16 cellular contexts compared by ENCODE assay signal in the genomic region with DNA sequence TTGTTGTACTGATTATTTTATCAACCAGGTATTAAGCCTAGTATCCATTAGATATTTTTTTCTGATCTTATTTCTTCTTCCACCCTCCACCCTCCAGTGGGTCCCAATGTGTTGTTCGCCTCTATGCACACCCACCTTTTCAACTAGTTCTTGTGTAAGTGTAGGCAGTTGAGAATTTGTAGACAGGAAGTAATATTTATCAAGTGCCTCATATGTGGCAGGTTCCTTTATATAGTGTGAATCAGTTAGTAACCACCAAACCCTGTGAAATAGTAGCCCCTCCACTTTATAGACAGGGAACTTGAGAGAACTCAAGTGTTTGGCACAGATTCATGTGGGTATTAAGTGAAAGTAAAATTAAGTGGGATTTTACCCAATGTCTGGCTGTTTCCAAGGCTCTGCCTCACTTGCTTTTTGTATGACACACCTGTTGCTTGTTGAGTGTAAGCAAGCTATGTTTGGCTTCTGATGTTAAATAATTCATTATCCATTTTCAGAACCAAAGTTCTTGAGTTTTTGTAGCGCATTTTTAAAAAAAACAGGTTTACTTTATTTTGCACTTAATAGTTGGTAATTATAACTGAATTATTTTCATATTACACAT. TPM values are rescaled to one million over a fixed set of nuclear protein-coding genes. Genes with fewer than 3 reads are reported as not detected.
DNase-seq lines count a peak whose midpoint lies in the region; ATAC-seq and TF ChIP-seq lines count a peak whose summit lies in the region.
"Had no signal": no experiment of that assay in that cellular context is flagged by ENCODE, and none has a peak within 500 bp of the region (broad histone marks: within the 10 kb centered on the region; RNA-seq: fewer than 3 reads in every experiment).

No MANE protein-coding gene starts in this region.

- no peak for DNase-seq in stimulated activated naive CD8-positive, alpha-beta T cell treated with anti-CD3 and anti-CD28 coated beads, Interleukin-15, amount 100 ng/mL, for 72 hours
- DNase-seq in stimulated activated naive CD8-positive, alpha-beta T cell treated with anti-CD3 and anti-CD28 coated beads, Interleukin-15, Interleukin-2, amounts not matched to agents 100 U/mL and 50 U/mL, for 24 hours = no peak
- no peak for DNase-seq in PC-9
- peak; percentile 49 for DNase-seq in glomerular visceral epithelial cell (ENCODE audit: extremely low spot score)
- no peak for DNase-seq in upper lobe of right lung
- DNase-seq in SIG-M5 treated with dmso at 0.1 percent for 504 hours (lab: John Stamatoyannopoulos, UW; ENCODE audit: unreplicated experiment) = no peak
- DNase-seq in esophagus muscularis mucosa (ENCODE audit: extremely low spot score) = no peak
- no peak for DNase-seq in GM19238 (ENCODE audit: insufficient read length, low spot score)
- DNase-seq: activated naive CD8-positive, alpha-beta T cell treated with anti-CD3 and anti-CD28 coated beads, Interleukin-2, amount 10 ng/mL, durations not matched to agents 7 days and 5 days; GOT3; KBM-7; mesendoderm; NCI-H2081; pancreas; SW 1271 had no signal

- no peak overlapping the region for H2AFZ ChIP-seq in PC-9

- H3K9me2 ChIP-seq in PC-9 (ENCODE audit: insufficient read depth) = no peaks in the 10 kb centered on the region

- no peaks in the 10 kb centered on the region for H3K4me1 Mint-ChIP-seq in stimulated activated naive CD8-positive, alpha-beta T cell treated with anti-CD3 and anti-CD28 coated beads, Interleukin-15, amount 100 ng/mL, for 72 hours

- 94% methylated on average over 2 of the region's 2 CpGs for WGBS in esophagus muscularis mucosa

- H3F3A ChIP-seq in PC-9 (ENCODE audit: insufficient read depth, low read depth) = peaks cover 17% of the 10 kb centered on the region

- no peaks in the 10 kb centered on the region for H4K20me1 ChIP-seq in PC-9 (ENCODE audit: insufficient read depth)

- intact Hi-C loops in PC-9 (cut with micrococcal nuclease; ENCODE audit: unreplicated experiment) = loop anchor here (10.0 kb wide), 1 partner anchor 57 kb away; no protein-coding TSS in a partner anchor
- intact Hi-C loops in upper lobe of right lung (cut with DNase I) = no loop called here
- intact Hi-C loops in esophagus muscularis mucosa (cut with DNase I) = no loop called here

- peaks cover 39% of the 10 kb centered on the region for H3K4me1 ChIP-seq in PC-9 (replicated peaks; ENCODE audit: insufficient read depth)
- peaks cover 45% of the 10 kb centered on the region for H3K4me1 ChIP-seq in upper lobe of right lung
- peaks cover 20 to 56% (median 48%) of the 10 kb centered on the region in 4 donors for H3K4me1 ChIP-seq in esophagus muscularis mucosa

- no peak overlapping the region for H3K27ac Mint-ChIP-seq in stimulated activated naive CD8-positive, alpha-beta T cell treated with anti-CD3 and anti-CD28 coated beads, Interleukin-15, amount 100 ng/mL, for 72 hours
- H3K27ac Mint-ChIP-seq: activated naive CD8-positive, alpha-beta T cell treated with anti-CD3 and anti-CD28 coated beads, Interleukin-2, amount 10 ng/mL, durations not matched to agents 7 days and 5 days had no signal

- CTCF ChIA-PET in PC-9 (lab: Charles Lee) = interaction anchor here (0.6 kb wide), 1 partner anchor 24 kb away, joined by 3 read pairs; no protein-coding TSS in a partner anchor

- TF ChIP-seq POLR2A in esophagus muscularis mucosa (IDR thresholded peaks at IDR 0.05; ENCODE audit: low read depth) = no peak

- H3K27me3 Mint-ChIP-seq in stimulated activated naive CD8-positive, alpha-beta T cell treated with anti-CD3 and anti-CD28 coated beads, Interleukin-15, amount 100 ng/mL, for 72 hours = peaks cover 43% of the 10 kb centered on the region

- H3K9me3 ChIP-seq in PC-9 (ENCODE audit: insufficient read depth, low read depth) = no peaks in the 10 kb centered on the region; the same call in 1 of the 2 replicates
- H3K9me3 ChIP-seq in upper lobe of right lung = no peaks in the 10 kb centered on the region
- no peaks in the 10 kb centered on the region for H3K9me3 ChIP-seq in esophagus muscularis mucosa
- H3K9me3 ChIP-seq: pancreas had no signal

- no peaks in the 10 kb centered on the region for H3K9me3 Mint-ChIP-seq in stimulated activated naive CD8-positive, alpha-beta T cell treated with anti-CD3 and anti-CD28 coated beads, Interleukin-15, amount 100 ng/mL, for 72 hours

- TF ChIP-seq EP300 in esophagus muscularis mucosa (IDR thresholded peaks at IDR 0.05) = no peak

- POLR2A ChIA-PET in PC-9 (lab: Charles Lee; ENCODE audit: unreplicated experiment) = interaction anchor here (0.5 kb wide), 1 partner anchor 849 kb away, joined by 5 read pairs; no protein-coding TSS in a partner anchor

- H3K4me2 ChIP-seq in PC-9 = no peak overlapping the region

- no peak overlapping the region for H3K4me3 Mint-ChIP-seq in stimulated activated naive CD8-positive, alpha-beta T cell treated with anti-CD3 and anti-CD28 coated beads, Interleukin-15, amount 100 ng/mL, for 72 hours
- H3K4me3 Mint-ChIP-seq: activated naive CD8-positive, alpha-beta T cell treated with anti-CD3 and anti-CD28 coated beads, Interleukin-2, amount 10 ng/mL, durations not matched to agents 7 days and 5 days had no signal

- H3K27ac ChIP-seq in PC-9 = peak overlapping the region; percentile 95
- peak overlapping the region; percentile 70 for H3K27ac ChIP-seq in upper lobe of right lung
- H3K27ac ChIP-seq in esophagus muscularis mucosa (replicated peaks in 1 of 4) = no peak overlapping the region

- H3K27me3 ChIP-seq in PC-9 (ENCODE audit: insufficient read depth, low read depth) (no peaks in the 10 kb centered on the region), upper lobe of right lung (no peaks in the 10 kb centered on the region), esophagus muscularis mucosa (no peaks in the 10 kb centered on the region)
- H3K27me3 ChIP-seq: pancreas had no signal

- no peak overlapping the region for H3K4me3 ChIP-seq in PC-9
- H3K4me3 ChIP-seq in upper lobe of right lung = no peak overlapping the region
- no peak overlapping the region for H3K4me3 ChIP-seq in esophagus muscularis mucosa
- H3K4me3 ChIP-seq: pancreas had no signal

- no TSS peak for BruUV-seq in PC-9 (replicated peaks; lab: Mats Ljungman, UMichigan)

- H3K36me3 ChIP-seq in PC-9 (ENCODE audit: low read depth) = no peaks in the 10 kb centered on the region
- H3K36me3 ChIP-seq in upper lobe of right lung = no peaks in the 10 kb centered on the region
- no peaks in the 10 kb centered on the region for H3K36me3 ChIP-seq in esophagus muscularis mucosa
- H3K36me3 ChIP-seq: pancreas had no signal

- ATAC-seq in stimulated activated naive CD8-positive, alpha-beta T cell treated with anti-CD3 and anti-CD28 coated beads, Interleukin-15, amount 100 ng/mL, for 72 hours = peak; percentile 59
- no peak for ATAC-seq in stimulated activated naive CD8-positive, alpha-beta T cell treated with anti-CD3 and anti-CD28 coated beads, Interleukin-15, Interleukin-2, amounts not matched to agents 100 U/mL and 50 U/mL, for 24 hours
- ATAC-seq in upper lobe of right lung = peak; percentile 26
- ATAC-seq: esophagus mucosa, pancreas had no signal

- H3K79me2 ChIP-seq in PC-9 (ENCODE audit: low read depth) = peaks cover 94% of the 10 kb centered on the region

- no peak for TF ChIP-seq CTCF in PC-9 (conservative IDR thresholded peaks at IDR 0.05)
- TF ChIP-seq CTCF in upper lobe of right lung (IDR thresholded peaks at IDR 0.05) = no peak
- no peak for TF ChIP-seq CTCF in esophagus muscularis mucosa (IDR thresholded peaks at IDR 0.05)

RNA-seq across cellular contexts. Expression of a gene that starts 24.7 kb away (rescaled TPM):
- total RNA-seq in PC-9 (2021) (101 and 108 TPM in 2 replicates), upper lobe of right lung (179 TPM), esophagus muscularis mucosa (10 to 100 TPM; 66.9 to 88.0 (median 75.3) TPM)

Comparison
In these comparisons a context has a peak if more than half of its experiments do, and no peak if none do; other contexts are left out.
1. H3K27ac ChIP-seq: peak in PC-9 (single experiment) and upper lobe of right lung (single experiment); none in esophagus muscularis mucosa (0 of 4).